In the genomic region with DNA sequence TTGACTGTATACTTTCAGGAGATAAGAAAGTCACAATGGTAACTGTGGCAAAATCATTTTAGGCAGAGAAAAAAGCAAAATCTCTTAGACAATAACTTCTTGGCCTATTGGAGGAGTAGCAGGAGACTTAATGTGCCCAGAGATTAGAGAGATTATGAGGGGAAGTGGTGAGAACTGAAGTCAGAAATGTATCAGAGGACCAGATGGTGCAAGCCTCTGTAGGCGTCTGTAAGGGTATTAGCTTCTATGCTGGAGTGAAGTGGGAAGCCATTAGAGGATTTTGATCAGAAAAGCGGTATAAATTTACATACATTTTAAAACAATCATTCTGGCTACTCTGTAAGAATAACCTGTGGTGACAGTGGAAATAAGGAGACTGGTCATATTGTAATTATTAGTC, we compare ENCODE assay signal across 1 cellular context.
TF ChIP-seq lines count a peak whose summit lies in the region.

No MANE protein-coding gene starts in this region.

TF ChIP-seq in GM12878, 131 proteins besides CTCF, POLR2A, EP300 and RAD21 (continued from another document):
- TF ChIP-seq, protein P1, sequence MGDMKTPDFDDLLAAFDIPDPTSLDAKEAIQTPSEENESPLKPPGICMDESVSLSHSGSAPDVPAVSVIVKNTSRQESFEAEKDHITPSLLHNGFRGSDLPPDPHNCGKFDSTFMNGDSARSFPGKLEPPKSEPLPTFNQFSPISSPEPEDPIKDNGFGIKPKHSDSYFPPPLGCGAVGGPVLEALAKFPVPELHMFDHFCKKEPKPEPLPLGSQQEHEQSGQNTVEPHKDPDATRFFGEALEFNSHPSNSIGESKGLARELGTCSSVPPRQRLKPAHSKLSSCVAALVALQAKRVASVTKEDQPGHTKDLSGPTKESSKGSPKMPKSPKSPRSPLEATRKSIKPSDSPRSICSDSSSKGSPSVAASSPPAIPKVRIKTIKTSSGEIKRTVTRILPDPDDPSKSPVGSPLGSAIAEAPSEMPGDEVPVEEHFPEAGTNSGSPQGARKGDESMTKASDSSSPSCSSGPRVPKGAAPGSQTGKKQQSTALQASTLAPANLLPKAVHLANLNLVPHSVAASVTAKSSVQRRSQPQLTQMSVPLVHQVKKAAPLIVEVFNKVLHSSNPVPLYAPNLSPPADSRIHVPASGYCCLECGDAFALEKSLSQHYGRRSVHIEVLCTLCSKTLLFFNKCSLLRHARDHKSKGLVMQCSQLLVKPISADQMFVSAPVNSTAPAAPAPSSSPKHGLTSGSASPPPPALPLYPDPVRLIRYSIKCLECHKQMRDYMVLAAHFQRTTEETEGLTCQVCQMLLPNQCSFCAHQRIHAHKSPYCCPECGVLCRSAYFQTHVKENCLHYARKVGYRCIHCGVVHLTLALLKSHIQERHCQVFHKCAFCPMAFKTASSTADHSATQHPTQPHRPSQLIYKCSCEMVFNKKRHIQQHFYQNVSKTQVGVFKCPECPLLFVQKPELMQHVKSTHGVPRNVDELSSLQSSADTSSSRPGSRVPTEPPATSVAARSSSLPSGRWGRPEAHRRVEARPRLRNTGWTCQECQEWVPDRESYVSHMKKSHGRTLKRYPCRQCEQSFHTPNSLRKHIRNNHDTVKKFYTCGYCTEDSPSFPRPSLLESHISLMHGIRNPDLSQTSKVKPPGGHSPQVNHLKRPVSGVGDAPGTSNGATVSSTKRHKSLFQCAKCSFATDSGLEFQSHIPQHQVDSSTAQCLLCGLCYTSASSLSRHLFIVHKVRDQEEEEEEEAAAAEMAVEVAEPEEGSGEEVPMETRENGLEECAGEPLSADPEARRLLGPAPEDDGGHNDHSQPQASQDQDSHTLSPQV (IDR thresholded peaks at IDR 0.05) = no peak
- TF ChIP-seq HCFC1 (IDR thresholded peaks at IDR 0.05; ENCODE audit: low read length) (no peak), SRF (IDR thresholded peaks at IDR 0.05; ENCODE audit: low read depth in 2 of 2, low read length in 2 of 2) (no peak)
